Comparison of ENCODE assay signal across 9 cellular contexts in genomic region chr13:46648166-46648607, GRCh38.
DNase-seq lines count a peak whose midpoint lies in the region; ATAC-seq, FAIRE-seq and TF ChIP-seq lines count a peak whose summit lies in the region.
"Had no signal": no experiment of that assay in that cellular context is flagged by ENCODE, and none has a peak within 500 bp of the region (broad histone marks: within the 10 kb centered on the region; RNA-seq: fewer than 3 reads in every experiment).

No MANE protein-coding gene starts in this region.

- TF ChIP-seq CTCF in 22Rv1 (IDR thresholded peaks at IDR 0.05) = no peak

- intact Hi-C loops in posterior cingulate gyrus (cut with DNase I) (no loop called here), posterior vena cava (cut with DNase I) (no loop called here)

- ATAC-seq in HG02798 (IDR thresholded peaks at IDR 0.05; ENCODE audit: poor library complexity, unreplicated experiment) (peak; percentile 93), esophagus mucosa (peak; percentile 74)

- peak overlapping the region; percentile 3; the same call in 1 of the 2 replicates for H3K27ac ChIP-seq in 22Rv1

- FAIRE-seq in GM18507 (lab: Jason Lieb, UNC) = peak; percentile 95

- DNase-seq in GM18507 (ENCODE audit: extremely low spot score, insufficient read length, low read depth) (no peak), NCI-H2107 (lab: John Stamatoyannopoulos, UW) (peak; percentile 41), HK-2 (ENCODE audit: unreplicated experiment) (no peak), posterior cingulate gyrus (no peak), posterior vena cava (ENCODE audit: low spot score) (no peak)
- DNase-seq: activated T-cell treated with anti-CD3 and anti-CD28 coated beads, Interleukin-2, amount 50 U/mL, for 72 hours had no signal
